In genomic region chr2:215870088-215870490, GRCh38 we compare ENCODE assay signal across 15 cellular contexts.
DNase-seq lines count a peak whose midpoint lies in the region; ATAC-seq, FAIRE-seq and TF ChIP-seq lines count a peak whose summit lies in the region.
"Had no signal": no experiment of that assay in that cellular context is flagged by ENCODE, and none has a peak within 500 bp of the region (broad histone marks: within the 10 kb centered on the region; RNA-seq: fewer than 3 reads in every experiment).

No MANE protein-coding gene starts in this region.

- no peaks in the 10 kb centered on the region for H3K36me3 Mint-ChIP-seq in T-helper 2 cell treated with Interferon-gamma antibody and Interleukin-4, amounts not matched to agents 5 μg/mL and 100 μg/mL, for 36 hours (ENCODE audit: low read depth)
- H3K36me3 Mint-ChIP-seq: naive thymus-derived CD8-positive, alpha-beta T cell had no signal

- no peaks in the 10 kb centered on the region for H3K9me3 Mint-ChIP-seq in T-helper 2 cell treated with Interferon-gamma antibody and Interleukin-4, amounts not matched to agents 5 μg/mL and 100 μg/mL, for 36 hours
- H3K9me3 Mint-ChIP-seq: naive thymus-derived CD8-positive, alpha-beta T cell had no signal

- no peak for TF ChIP-seq POLR2A in H54 (IDR thresholded peaks at IDR 0.05; ENCODE audit: low read depth, low read length)

- H3K27me3 Mint-ChIP-seq in T-helper 2 cell treated with Interferon-gamma antibody and Interleukin-4, amounts not matched to agents 5 μg/mL and 100 μg/mL, for 36 hours (ENCODE audit: low read depth): no peaks in the 10 kb centered on the region

- H3K27ac Mint-ChIP-seq in T-helper 2 cell treated with Interferon-gamma antibody and Interleukin-4, amounts not matched to agents 5 μg/mL and 100 μg/mL, for 36 hours: no peak overlapping the region
- H3K27ac Mint-ChIP-seq: naive thymus-derived CD8-positive, alpha-beta T cell had no signal

- DNase-seq in H54 (ENCODE audit: insufficient read length, low spot score): no peak
- peak; percentile 49 for DNase-seq in SK-N-DZ (ENCODE audit: low spot score)
- DNase-seq in fibroblast of the conjunctiva (ENCODE audit: low read depth): peak; percentile 87
- DNase-seq in skeletal muscle cell (ENCODE audit: low read depth): peak; percentile 67
- no peak for DNase-seq in H7
- DNase-seq in T-helper 2 cell treated with Interferon-gamma antibody and Interleukin-4, amounts not matched to agents 5 μg/mL and 100 μg/mL, for 36 hours (ENCODE audit: low spot score): no peak
- no peak for DNase-seq in activated CD8-positive, alpha-beta memory T cell treated with anti-CD3 and anti-CD28 coated beads, Interleukin-2, amount 50 U/mL, for 48 hours
- DNase-seq: activated T-cell treated with anti-CD3 and anti-CD28 coated beads, Interleukin-2, amount 50 U/mL, for 48 hours; central memory CD4-positive, alpha-beta T cell; DND-41; GOT3; MM.1S; naive thymus-derived CD8-positive, alpha-beta T cell; stimulated activated naive CD8-positive, alpha-beta T cell treated with anti-CD3 and anti-CD28 coated beads, Interleukin-15, Interleukin-2, amounts not matched to agents 100 U/mL and 50 U/mL, for 24 hours had no signal

- no peaks in the 10 kb centered on the region for H3K4me1 Mint-ChIP-seq in T-helper 2 cell treated with Interferon-gamma antibody and Interleukin-4, amounts not matched to agents 5 μg/mL and 100 μg/mL, for 36 hours (ENCODE audit: low read depth)
- H3K4me1 Mint-ChIP-seq: naive thymus-derived CD8-positive, alpha-beta T cell had no signal

- H3K4me3 ChIP-seq in skeletal muscle cell (ENCODE audit: low read depth, low read length) (no peak overlapping the region), H7 (ENCODE audit: insufficient read depth, low read depth, low read length) (no peak overlapping the region)

- no peak overlapping the region for H3K4me3 Mint-ChIP-seq in T-helper 2 cell treated with Interferon-gamma antibody and Interleukin-4, amounts not matched to agents 5 μg/mL and 100 μg/mL, for 36 hours
- H3K4me3 Mint-ChIP-seq: naive thymus-derived CD8-positive, alpha-beta T cell had no signal

- no peak for ATAC-seq in HG02884 (IDR thresholded peaks at IDR 0.05; ENCODE audit: unreplicated experiment)
- ATAC-seq: naive thymus-derived CD8-positive, alpha-beta T cell; stimulated activated naive CD8-positive, alpha-beta T cell treated with anti-CD3 and anti-CD28 coated beads, Interleukin-15, Interleukin-2, amounts not matched to agents 100 U/mL and 50 U/mL, for 24 hours had no signal

- peak; percentile 15 for FAIRE-seq in H54 (lab: Jason Lieb, UNC)

- H3K36me3 ChIP-seq in H7 (replicated peaks; ENCODE audit: control insufficient read depth, insufficient read depth, low read length): no peaks in the 10 kb centered on the region

- no peaks in the 10 kb centered on the region for H3K27me3 ChIP-seq in H7 (ENCODE audit: control insufficient read depth, insufficient read depth, low read length)

Comparison
In these comparisons a context has a peak if more than half of its experiments do, and no peak if none do; other contexts are left out.
1. DNase-seq: peak in SK-N-DZ (single experiment), fibroblast of the conjunctiva (single experiment) and skeletal muscle cell (single experiment); none in H54 (single experiment), H7 (single experiment), T-helper 2 cell treated with Interferon-gamma antibody and Interleukin-4, amounts not matched to agents 5 μg/mL and 100 μg/mL, for 36 hours (single experiment) and activated CD8-positive, alpha-beta memory T cell treated with anti-CD3 and anti-CD28 coated beads, Interleukin-2, amount 50 U/mL, for 48 hours (single experiment).